30 cellular contexts compared by ENCODE assay signal in the genomic region with DNA sequence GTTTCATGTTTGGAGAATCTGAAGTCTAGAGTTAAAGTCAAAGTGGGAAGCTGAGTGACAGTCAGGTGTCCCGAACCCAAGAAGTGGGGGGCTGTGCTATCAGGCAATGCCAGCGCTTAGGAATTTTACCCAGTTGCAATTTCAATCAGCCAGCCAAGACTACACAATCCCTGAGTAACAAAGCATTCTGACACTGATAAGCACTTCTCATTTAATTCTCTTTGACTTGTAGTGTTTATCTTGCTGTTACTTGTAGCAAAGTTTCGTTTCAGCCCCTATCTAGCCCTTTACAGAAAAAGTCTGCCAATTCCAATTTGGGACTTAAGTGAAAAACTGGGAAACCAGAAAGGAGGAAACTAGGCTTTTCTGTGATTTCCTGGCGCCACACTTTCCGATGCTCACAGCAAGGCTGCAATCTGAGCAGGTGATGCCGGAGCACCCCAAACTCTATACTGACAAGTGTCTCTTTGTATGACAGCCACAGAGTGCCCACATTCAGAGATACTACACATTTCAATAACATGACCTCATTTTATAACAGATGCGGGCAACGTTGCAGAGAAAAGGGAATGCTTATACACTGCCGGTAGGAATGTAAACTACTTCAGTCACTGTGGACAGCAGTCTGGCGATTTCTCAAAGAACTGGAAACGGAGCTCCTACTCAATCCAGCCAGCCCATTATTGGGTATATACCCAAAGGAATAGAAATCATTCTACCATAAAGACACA.
DNase-seq lines count a peak whose midpoint lies in the region; ATAC-seq and TF ChIP-seq lines count a peak whose summit lies in the region.
"Had no signal": no experiment of that assay in that cellular context is flagged by ENCODE, and none has a peak within 500 bp of the region (broad histone marks: within the 10 kb centered on the region; RNA-seq: fewer than 3 reads in every experiment).

No MANE protein-coding gene starts in this region.

- H3K79me2 ChIP-seq in hepatocyte (no peaks in the 10 kb centered on the region), smooth muscle cell (ENCODE audit: low read depth) (no peaks in the 10 kb centered on the region)

- TF ChIP-seq CTCF in AG10803 (conservative IDR thresholded peaks at IDR 0.05; ENCODE audit: low read length) (no peak), hepatocyte (IDR thresholded peaks at IDR 0.05; ENCODE audit: poor library complexity) (peak; percentile 23), smooth muscle cell (IDR thresholded peaks at IDR 0.05; ENCODE audit: borderline replicate concordance, insufficient read depth, poor library complexity, severe bottlenecking) (peak; percentile 28), omental fat pad (IDR thresholded peaks at IDR 0.05) (no peak)

- 53% methylated on average over 11 of the region's 11 CpGs for WGBS in hepatocyte (ENCODE audit: low lambda C conversion rate, missing lambda C conversion rate)
- 60% methylated on average over 11 of the region's 11 CpGs for WGBS in smooth muscle cell (ENCODE audit: low lambda C conversion rate)

- H3K9me3 ChIP-seq in SJCRH30 (replicated peaks) (no peaks in the 10 kb centered on the region), hepatocyte (ENCODE audit: low read depth) (no peaks in the 10 kb centered on the region), smooth muscle cell (replicated peaks; ENCODE audit: low read depth) (no peaks in the 10 kb centered on the region)
- H3K9me3 ChIP-seq: colonic mucosa, HAP-1, psoas muscle, vagina had no signal

- H3K4me1 ChIP-seq in SJCRH30 (0 out of 2 replicates have a peak, but pooled peaks cover 2% of the 10 kb centered on the region), hepatocyte (ENCODE audit: insufficient read depth) (peaks cover 5% of the 10 kb centered on the region), smooth muscle cell (ENCODE audit: low read depth) (peaks cover 2% of the 10 kb centered on the region)
- H3K4me1 ChIP-seq: colonic mucosa, HAP-1 had no signal

- no peaks in the 10 kb centered on the region for H4K20me1 ChIP-seq in hepatocyte (ENCODE audit: insufficient read depth, poor library complexity, severe bottlenecking)
- H4K20me1 ChIP-seq in smooth muscle cell (ENCODE audit: low read depth): no peaks in the 10 kb centered on the region

- H3K4me2 ChIP-seq in hepatocyte (no peak overlapping the region), smooth muscle cell (no peak overlapping the region)

- H3K4me3 ChIP-seq in AG10803 (ENCODE audit: low read length) (no peak overlapping the region), SJCRH30 (no peak overlapping the region), hepatocyte (no peak overlapping the region), smooth muscle cell (no peak overlapping the region)
- H3K4me3 ChIP-seq: colonic mucosa, HAP-1, psoas muscle, vagina had no signal

- H3K36me3 ChIP-seq in SJCRH30 (no peaks in the 10 kb centered on the region), hepatocyte (replicated peaks; ENCODE audit: insufficient read depth, low read depth) (no peaks in the 10 kb centered on the region), smooth muscle cell (ENCODE audit: low read depth) (no peaks in the 10 kb centered on the region)
- H3K36me3 ChIP-seq: colonic mucosa, HAP-1, vagina had no signal

- no peak for ATAC-seq in omental fat pad (ENCODE audit: low FRiP score)
- ATAC-seq: activated T-cell treated with anti-CD3 and anti-CD28 coated beads, Interleukin-2, amount 50 U/mL, for 4 hours; left lobe of liver; naive thymus-derived CD4-positive, alpha-beta T cell; psoas muscle; stimulated activated memory B cell treated with anti-CD40 and anti-IgM and Interleukin-4, amounts not matched to agents 10 μg/mL and 1 μg/mL and 100 μg/mL, for 72 hours had no signal

- H3K9me2 ChIP-seq in hepatocyte (replicated peaks; ENCODE audit: insufficient read depth): no peaks in the 10 kb centered on the region

- H3K9ac ChIP-seq in smooth muscle cell (ENCODE audit: low read depth): no peak overlapping the region

- H3K27ac ChIP-seq in SJCRH30 (peak overlapping the region; percentile 53), hepatocyte (peak overlapping the region; percentile 51), smooth muscle cell (ENCODE audit: low read depth) (no peak overlapping the region)
- H3K27ac ChIP-seq: colonic mucosa, epithelial cell of prostate, psoas muscle, vagina had no signal

- H3K27me3 ChIP-seq in SJCRH30 (no peaks in the 10 kb centered on the region), hepatocyte (no peaks in the 10 kb centered on the region), smooth muscle cell (ENCODE audit: low read depth) (no peaks in the 10 kb centered on the region)
- H3K27me3 ChIP-seq: colonic mucosa, vagina had no signal

- H2AFZ ChIP-seq in hepatocyte (no peak overlapping the region), smooth muscle cell (ENCODE audit: low read depth) (no peak overlapping the region)

- DNase-seq in AG10803 (ENCODE audit: low read depth) (peak; percentile 12), SJCRH30 (peak; percentile 43 to 52), hepatocyte (ENCODE audit: low spot score) (peak; percentile 24), smooth muscle cell (lab: John Stamatoyannopoulos, UW; ENCODE audit: unreplicated experiment) (no peak), Ammon's horn (ENCODE audit: low spot score) (no peak), midbrain (lab: John Stamatoyannopoulos, UW) (no peak), T-helper 1 cell (no peak), omental fat pad (ENCODE audit: low spot score) (no peak)
- DNase-seq: activated B cell treated with CpG ODN at 0.5 μM for 24 hours; activated gamma-delta T cell; activated naive CD8-positive, alpha-beta T cell treated with anti-CD3 and anti-CD28 coated beads, Interleukin-2, amount 10 ng/mL, durations not matched to agents 7 days and 5 days; activated T-cell treated with anti-CD3 and anti-CD28 coated beads, Interleukin-2, amount 50 U/mL, for 4 hours; aorta; C1 segment of cervical spinal cord; colonic mucosa; effector CD8-positive, alpha-beta T cell; Karpas-422; naive thymus-derived CD4-positive, alpha-beta T cell; NCI-H1417 treated with DMSO at 0.1 percent for 48 hours; NCI-H2081 treated with DMSO at 0.1 percent for 48 hours; NCI-H345; NCI-H748 treated with DMSO at 0.1 percent for 48 hours; nucleus accumbens; psoas muscle; SIG-M5 had no signal

- H3F3A ChIP-seq in smooth muscle cell (ENCODE audit: low read depth): peaks cover 6% of the 10 kb centered on the region

Comparison
In these comparisons a context has a peak if more than half of its experiments do, and no peak if none do; other contexts are left out.
1. DNase-seq: peak in AG10803 (single experiment), SJCRH30 (2 of 2) and hepatocyte (single experiment); none in smooth muscle cell (single experiment), Ammon's horn (single experiment), midbrain (single experiment), T-helper 1 cell (0 of 5) and omental fat pad (single experiment).
2. CTCF ChIP-seq: peak in hepatocyte (single experiment) and smooth muscle cell (single experiment); none in AG10803 (single experiment) and omental fat pad (0 of 3).